ENCODE assay signal across 9 cellular contexts in the genomic region with DNA sequence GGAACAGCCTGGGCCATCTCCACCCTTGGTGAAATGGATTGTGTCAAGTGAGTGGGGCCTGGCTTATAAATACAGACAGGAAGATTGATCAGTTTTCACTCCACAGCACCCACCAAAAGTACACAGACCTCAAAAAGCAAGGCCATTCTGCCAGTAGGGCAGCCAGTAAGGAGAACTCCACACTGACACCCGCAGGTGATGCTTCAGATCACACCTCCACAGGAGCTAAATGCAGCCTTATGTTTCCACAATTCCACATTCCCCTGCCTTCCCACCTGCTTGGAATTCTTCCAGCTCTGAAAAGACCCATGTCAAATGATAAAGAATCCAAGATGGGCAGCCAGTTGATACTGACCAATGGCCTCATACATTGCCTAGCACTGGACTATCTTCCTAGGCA.
A peak's percentile ranks its signal among the peaks of the same experiment; 100 is the strongest.
DNase-seq lines count a peak whose midpoint lies in the region; ATAC-seq, FAIRE-seq and TF ChIP-seq lines count a peak whose summit lies in the region.
"Had no signal": no experiment of that assay in that cellular context is flagged by ENCODE, and none has a peak within 500 bp of the region (broad histone marks: within the 10 kb centered on the region; RNA-seq: fewer than 3 reads in every experiment).

No MANE protein-coding gene starts in this region.

- H3K4me1 Mint-ChIP-seq in osteocyte (ENCODE audit: unreplicated experiment): peaks cover 64% of the 10 kb centered on the region

- no TSS peak for BruUV-seq in GM12878 (replicated peaks; lab: Mats Ljungman, UMichigan)

- no peak overlapping the region for H3K9ac ChIP-seq in GM12878 (ENCODE audit: control insufficient read depth, insufficient read depth, low read length)

- H3K79me2 ChIP-seq in GM12878 (ENCODE audit: control insufficient read depth, insufficient read depth, low read length): no peaks in the 10 kb centered on the region

- RAD21 ChIA-PET in GM12878 (lab: Charles Lee; ENCODE audit: unreplicated experiment): interaction anchor here (0.6 to 1.5 kb wide), 4 partner anchors 24 to 613 kb away, joined by 3 to 7 read pairs (median 4); no protein-coding TSS in a partner anchor

- intact Hi-C loops in GM12878 (cut with micrococcal nuclease; ENCODE audit: unreplicated experiment): no loop called here

- H3K36me3 ChIP-seq in GM12878 (ENCODE audit: control insufficient read depth in 2 of 2, insufficient read depth in 2 of 2, low read length in 1 of 2): no peaks in the 10 kb centered on the region

- TF ChIP-seq RAD21 in GM12878 (IDR thresholded peaks at IDR 0.05; ENCODE audit: insufficient read depth, low read depth, low read length): peak; percentile 38

- WGBS in GM12878 (ENCODE audit: insufficient coverage, insufficient replicate concordance, low lambda C conversion rate, missing lambda C conversion rate): 50% methylated on average over 1 of the region's 1 CpG

- no peaks in the 10 kb centered on the region for H3K9me3 Mint-ChIP-seq in osteocyte (ENCODE audit: unreplicated experiment)
- H3K9me3 Mint-ChIP-seq: IgD-negative memory B cell had no signal

- H3K36me3 Mint-ChIP-seq in osteocyte (ENCODE audit: unreplicated experiment): peaks cover 8% of the 10 kb centered on the region
- H3K36me3 Mint-ChIP-seq: IgD-negative memory B cell had no signal

- no peak overlapping the region for H3K4me2 ChIP-seq in GM12878 (ENCODE audit: control insufficient read depth, insufficient read depth)

- no peaks in the 10 kb centered on the region for H3K27me3 ChIP-seq in GM12878 (replicated peaks in 1 of 2; ENCODE audit: control insufficient read depth in 2 of 2, insufficient read depth in 2 of 2, low read length in 1 of 2)

- peak; percentile 78 for ATAC-seq in GM12878
- no peak for ATAC-seq in HG03045 (IDR thresholded peaks at IDR 0.05; ENCODE audit: unreplicated experiment)

- H3K4me1 ChIP-seq in GM12878 (ENCODE audit: control insufficient read depth, insufficient read depth, low read length): peaks cover 6% of the 10 kb centered on the region; the same call in 1 of the 2 replicates

- in situ Hi-C loops in GM12878 (cut with MboI): no loop called here

- TF ChIP-seq EP300 in GM12878 (IDR thresholded peaks at IDR 0.05; ENCODE audit: borderline replicate concordance in 1 of 2, control insufficient read depth in 1 of 2, low read depth in 2 of 2, low read length in 2 of 2): no peak

- TF ChIP-seq CTCF in GM12878 (IDR thresholded peaks at IDR 0.05 in 2 of 3, conservative IDR thresholded peaks at IDR 0.05 in 1 of 3; ENCODE audit: control insufficient read depth in 2 of 3, extremely low read depth in 1 of 3, insufficient read depth in 1 of 3, low read depth in 3 of 3, low read length in 3 of 3) (peak; percentile 37 to 42 (median 37); a peak in 4 of 6 replicates), osteocyte (IDR thresholded peaks at IDR 0.05) (peak; percentile 44)

- H3K9me3 ChIP-seq in GM12878 (replicated peaks; ENCODE audit: control insufficient read depth, insufficient read depth, low read length): no peaks in the 10 kb centered on the region

- peak; percentile 74 for FAIRE-seq in GM12878 (lab: Jason Lieb, UNC)

- H3K27ac ChIP-seq in GM12878 (ENCODE audit: control insufficient read depth, insufficient read depth): no peak overlapping the region

- H3K4me3 ChIP-seq in GM12878: no peak overlapping the region

- POLR2A ChIA-PET in GM12878 (lab: Charles Lee): interaction anchor here (0.7 kb wide), 1 partner anchor 24 kb away, joined by 4 read pairs; no protein-coding TSS in a partner anchor

- H2AFZ ChIP-seq in GM12878 (ENCODE audit: control insufficient read depth, low read depth, low read length): no peak overlapping the region

- H3K27me3 Mint-ChIP-seq in osteocyte (ENCODE audit: unreplicated experiment): no peaks in the 10 kb centered on the region

- H4K20me1 ChIP-seq in GM12878 (ENCODE audit: control insufficient read depth, insufficient read depth): no peaks in the 10 kb centered on the region

- DNase-seq in SKM-1 treated with dmso at 0.1 percent for 144 hours (lab: John Stamatoyannopoulos, UW; ENCODE audit: unreplicated experiment) (peak; percentile 26), SKM-1 (lab: John Stamatoyannopoulos, UW; ENCODE audit: unreplicated experiment) (no peak), HuH-7 (ENCODE audit: low spot score) (peak; percentile 81), GM12878 (ENCODE audit: low read depth, low spot score) (no peak), osteocyte (ENCODE audit: extremely low spot score, unreplicated experiment) (no peak), AG08395 (ENCODE audit: low spot score) (no peak), NCI-H774 (lab: John Stamatoyannopoulos, UW) (no peak)

- no peak overlapping the region for H3K27ac Mint-ChIP-seq in osteocyte (ENCODE audit: unreplicated experiment)
- H3K27ac Mint-ChIP-seq: IgD-negative memory B cell had no signal

- H3K4me3 Mint-ChIP-seq in osteocyte (ENCODE audit: unreplicated experiment): no peak overlapping the region

- SMC1A ChIA-PET in GM12878 (lab: Charles Lee; ENCODE audit: uncharacterized antibody, unreplicated experiment): interaction anchor here (0.7 to 2.7 kb wide), 10 partner anchors 9 to 390 kb away, joined by 3 to 16 read pairs (median 4); no protein-coding TSS in a partner anchor

- CTCF ChIA-PET in GM12878 (lab: Yijun Ruan, JAX): interaction anchor here (0.6 to 3.7 kb wide), 14 partner anchors 10 to 636 kb away, joined by 3 to 26 read pairs (median 3); no protein-coding TSS in a partner anchor

- TF ChIP-seq POLR2A in GM12878 (IDR thresholded peaks at IDR 0.05; ENCODE audit: low read depth, low read length): no peak

TF ChIP-seq in GM12878, 131 proteins besides CTCF, POLR2A, EP300 and RAD21:
- TF ChIP-seq SMAD1 (IDR thresholded peaks at IDR 0.05; ENCODE audit: low read depth, partially characterized antibody) (no peak), DPF2 (IDR thresholded peaks at IDR 0.05) (no peak), STAT1 (conservative IDR thresholded peaks at IDR 0.05) (no peak), BHLHE40 (IDR thresholded peaks at IDR 0.05; ENCODE audit: borderline replicate concordance in 1 of 2, low read depth in 2 of 2, low read length in 1 of 2) (no peak), ELK1 (IDR thresholded peaks at IDR 0.05; ENCODE audit: low read depth, low read length) (no peak), SMC3 (IDR thresholded peaks at IDR 0.05; ENCODE audit: borderline replicate concordance, low read length) (peak; percentile 30; the same call in 1 of the 2 replicates)

Comparison
In these comparisons a context has a peak if more than half of its experiments do, and no peak if none do; other contexts are left out.
1. DNase-seq: peak in SKM-1 treated with dmso at 0.1 percent for 144 hours (single experiment) and HuH-7 (single experiment); none in SKM-1 (single experiment), GM12878 (single experiment), osteocyte (single experiment), AG08395 (single experiment) and NCI-H774 (single experiment).